ENCODE assay signal across 1 cellular context in the genomic region with DNA sequence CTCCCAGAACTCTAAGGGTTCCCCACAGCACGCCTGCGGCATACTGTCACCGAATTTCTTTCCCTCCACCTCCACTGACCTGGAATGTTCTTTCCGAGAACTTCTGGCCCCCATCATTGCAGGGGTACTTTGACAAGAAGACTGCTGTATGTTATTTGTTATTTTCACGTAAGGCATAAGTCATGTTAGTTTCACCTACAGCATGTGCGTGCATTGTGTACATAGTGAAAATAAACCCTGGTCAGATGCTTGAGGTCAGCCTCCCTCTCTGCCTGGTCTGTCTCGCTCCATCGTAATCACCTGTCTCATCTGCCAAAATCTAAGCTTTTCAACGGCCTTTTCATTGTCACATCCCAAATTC.
TF ChIP-seq lines count a peak whose summit lies in the region.

No MANE protein-coding gene starts in this region.

TF ChIP-seq in HepG2, 621 proteins besides CTCF, POLR2A, EP300 and RAD21 (continued from another document):
- TF ChIP-seq, protein P1, sequence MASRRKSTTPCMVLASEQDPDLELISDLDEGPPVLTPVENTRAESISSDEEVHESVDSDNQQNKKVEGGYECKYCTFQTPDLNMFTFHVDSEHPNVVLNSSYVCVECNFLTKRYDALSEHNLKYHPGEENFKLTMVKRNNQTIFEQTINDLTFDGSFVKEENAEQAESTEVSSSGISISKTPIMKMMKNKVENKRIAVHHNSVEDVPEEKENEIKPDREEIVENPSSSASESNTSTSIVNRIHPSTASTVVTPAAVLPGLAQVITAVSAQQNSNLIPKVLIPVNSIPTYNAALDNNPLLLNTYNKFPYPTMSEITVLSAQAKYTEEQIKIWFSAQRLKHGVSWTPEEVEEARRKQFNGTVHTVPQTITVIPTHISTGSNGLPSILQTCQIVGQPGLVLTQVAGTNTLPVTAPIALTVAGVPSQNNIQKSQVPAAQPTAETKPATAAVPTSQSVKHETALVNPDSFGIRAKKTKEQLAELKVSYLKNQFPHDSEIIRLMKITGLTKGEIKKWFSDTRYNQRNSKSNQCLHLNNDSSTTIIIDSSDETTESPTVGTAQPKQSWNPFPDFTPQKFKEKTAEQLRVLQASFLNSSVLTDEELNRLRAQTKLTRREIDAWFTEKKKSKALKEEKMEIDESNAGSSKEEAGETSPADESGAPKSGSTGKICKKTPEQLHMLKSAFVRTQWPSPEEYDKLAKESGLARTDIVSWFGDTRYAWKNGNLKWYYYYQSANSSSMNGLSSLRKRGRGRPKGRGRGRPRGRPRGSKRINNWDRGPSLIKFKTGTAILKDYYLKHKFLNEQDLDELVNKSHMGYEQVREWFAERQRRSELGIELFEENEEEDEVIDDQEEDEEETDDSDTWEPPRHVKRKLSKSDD (CRISPR knock-in tag; IDR thresholded peaks at IDR 0.05; ENCODE audit: low read depth) = 0 out of 2 replicates have a peak, but pooled peaks have one; percentile 16
- TF ChIP-seq NR2C2 (CRISPR knock-in tag; IDR thresholded peaks at IDR 0.05; ENCODE audit: borderline replicate concordance) (peak; percentile 22; the same call in 1 of the 2 replicates), BORCS8-MEF2B (CRISPR knock-in tag; IDR thresholded peaks at IDR 0.05) (no peak), MAFF (IDR thresholded peaks at IDR 0.05; ENCODE audit: low read depth, low read length) (no peak), SALL1 (CRISPR knock-in tag; IDR thresholded peaks at IDR 0.05) (peak; percentile 19; the same call in 1 of the 2 replicates), FOSL2 (CRISPR knock-in tag; IDR thresholded peaks at IDR 0.05) (no peak), KIAA2018 (CRISPR knock-in tag; IDR thresholded peaks at IDR 0.05; ENCODE audit: borderline replicate concordance) (no peak), ZNF430 (CRISPR knock-in tag; IDR thresholded peaks at IDR 0.05) (0 out of 2 replicates have a peak, but pooled peaks have one; percentile 16), ZSCAN25 (CRISPR knock-in tag; IDR thresholded peaks at IDR 0.05) (no peak), TEAD3 (CRISPR knock-in tag; optimal IDR thresholded peaks at IDR 0.05; ENCODE audit: borderline replicate concordance) (peak; percentile 25), ZNF605 (CRISPR knock-in tag; IDR thresholded peaks at IDR 0.05) (peak; percentile 37; the same call in 1 of the 2 replicates), CHD4 (IDR thresholded peaks at IDR 0.05; ENCODE audit: borderline replicate concordance, low read length) (peak; percentile 62; the same call in 1 of the 2 replicates), TBX3 (IDR thresholded peaks at IDR 0.05; ENCODE audit: borderline replicate concordance) (peak; percentile 5; the same call in 1 of the 2 replicates)
- TF ChIP-seq, protein P2, sequence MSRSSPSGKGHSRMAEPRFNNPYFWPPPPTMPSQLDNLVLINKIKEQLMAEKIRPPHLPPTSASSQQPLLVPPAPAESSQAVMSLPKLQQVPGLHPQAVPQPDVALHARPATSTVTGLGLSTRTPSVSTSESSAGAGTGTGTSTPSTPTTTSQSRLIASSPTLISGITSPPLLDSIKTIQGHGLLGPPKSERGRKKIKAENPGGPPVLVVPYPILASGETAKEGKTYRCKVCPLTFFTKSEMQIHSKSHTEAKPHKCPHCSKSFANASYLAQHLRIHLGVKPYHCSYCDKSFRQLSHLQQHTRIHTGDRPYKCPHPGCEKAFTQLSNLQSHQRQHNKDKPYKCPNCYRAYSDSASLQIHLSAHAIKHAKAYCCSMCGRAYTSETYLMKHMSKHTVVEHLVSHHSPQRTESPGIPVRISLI (CRISPR knock-in tag; IDR thresholded peaks at IDR 0.05; ENCODE audit: borderline replicate concordance) = 0 out of 2 replicates have a peak, but pooled peaks have one; percentile 24
